ENCODE assay signal across 2 cellular contexts in genomic region chr16:12268602-12269001, GRCh38.
TF ChIP-seq lines count a peak whose summit lies in the region.

No MANE protein-coding gene starts in this region.

TF ChIP-seq in SK-N-SH, 30 proteins besides CTCF, POLR2A, EP300 and RAD21 (continued from another document):
- TF ChIP-seq PBX3 (IDR thresholded peaks at IDR 0.05): no peak

TF ChIP-seq in SK-N-SH treated with all-trans-retinoic acid at 6 μM for 48 hours, 23 proteins besides CTCF, POLR2A, EP300 and RAD21 (continued from another document):
- no peak for TF ChIP-seq CSRNP3 (CRISPR knock-in tag; IDR thresholded peaks at IDR 0.05)
- no peak for TF ChIP-seq GLIS3 (CRISPR knock-in tag; IDR thresholded peaks at IDR 0.05)
- no peak for TF ChIP-seq PPARA (CRISPR knock-in tag; IDR thresholded peaks at IDR 0.05; ENCODE audit: borderline replicate concordance)
- TF ChIP-seq TSHZ2 (CRISPR knock-in tag; IDR thresholded peaks at IDR 0.05): no peak
- TF ChIP-seq ESRRG (CRISPR knock-in tag; IDR thresholded peaks at IDR 0.05): no peak
